Comparison of ENCODE assay signal across 20 cellular contexts in the genomic region with DNA sequence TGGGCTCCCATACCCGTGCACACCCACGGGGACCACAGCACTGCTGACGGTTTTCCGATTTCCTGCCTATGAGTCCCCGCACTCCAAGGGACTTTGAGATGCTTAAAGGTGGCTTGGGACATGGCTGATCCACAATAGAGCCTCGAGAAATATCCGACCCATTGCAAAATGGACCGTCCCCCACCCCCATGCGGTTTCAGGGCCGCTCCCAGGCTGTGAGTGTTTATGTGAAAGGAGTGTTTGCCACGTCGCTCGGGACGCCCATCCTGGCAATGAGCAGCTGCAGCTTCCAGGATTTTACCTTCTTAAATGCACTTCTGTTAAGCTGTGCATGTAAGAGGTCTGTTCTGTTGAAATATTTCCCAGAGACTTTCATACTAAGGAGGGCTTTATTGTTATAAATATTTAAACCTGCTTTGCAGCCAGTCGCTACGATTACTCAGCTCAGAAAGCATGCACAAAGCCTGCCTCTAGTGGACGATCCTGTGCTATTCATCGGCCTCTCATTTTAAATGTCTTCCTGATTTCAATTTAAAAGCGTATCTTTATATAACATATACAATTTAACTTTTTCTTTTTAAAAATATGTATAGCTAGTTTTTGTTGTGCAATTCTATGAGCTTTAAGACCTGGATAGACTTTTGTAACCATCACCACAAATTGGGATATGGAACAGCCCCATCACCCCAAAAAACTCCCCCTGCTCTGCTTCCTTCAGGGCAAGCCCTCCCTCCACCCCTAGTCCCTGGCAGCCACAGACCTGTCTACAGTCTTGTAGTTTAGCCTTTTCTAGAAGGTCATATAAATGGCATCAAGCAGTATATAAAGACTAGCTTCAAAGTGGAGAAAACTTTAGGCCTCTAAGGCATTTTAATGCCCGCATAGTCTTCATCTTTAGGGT.
DNase-seq lines count a peak whose midpoint lies in the region; ATAC-seq, FAIRE-seq and TF ChIP-seq lines count a peak whose summit lies in the region.
"Had no signal": no experiment of that assay in that cellular context is flagged by ENCODE, and none has a peak within 500 bp of the region (broad histone marks: within the 10 kb centered on the region; RNA-seq: fewer than 3 reads in every experiment).

No MANE protein-coding gene starts in this region.

- FAIRE-seq in frontal cortex (lab: Jason Lieb, UNC) = peak; percentile 81
- FAIRE-seq: GM12891 had no signal

- ATAC-seq in GM18858 (IDR thresholded peaks at IDR 0.05; ENCODE audit: unreplicated experiment) = no peak
- ATAC-seq: esophagus mucosa; HCT116; stimulated activated effector memory CD8-positive, alpha-beta T cell treated with anti-CD3 and anti-CD28 coated beads, Interleukin-12 subunit alpha, Interleukin-12 subunit beta, amount 100 ng/mL, for 72 hours had no signal

- H3K27me3 Mint-ChIP-seq in progenitor cell of endocrine pancreas = peaks cover 4% of the 10 kb centered on the region
- H3K27me3 Mint-ChIP-seq: activated CD4-positive, alpha-beta memory T cell treated with anti-CD3 and anti-CD28 coated beads for 36 hours; activated naive CD4-positive, alpha-beta T cell treated with anti-CD3 and anti-CD28 coated beads, Interleukin-2, amount 10 ng/mL, durations not matched to agents 7 days and 5 days; IgD-negative memory B cell had no signal

- H3K9me3 ChIP-seq in OCI-LY3 (ENCODE audit: insufficient read depth, low read length) = no peaks in the 10 kb centered on the region
- H3K9me3 ChIP-seq in adrenal gland (replicated peaks in 1 of 3) = no peaks in the 10 kb centered on the region
- H3K9me3 ChIP-seq: neutrophil had no signal

- H3K27ac ChIP-seq in OCI-LY3 (ENCODE audit: low read length) (no peak overlapping the region), adrenal gland (no peak overlapping the region)
- H3K27ac ChIP-seq: neutrophil, SK-N-MC had no signal

- no peak for DNase-seq in frontal cortex (ENCODE audit: low spot score in 2 of 2)
- no peak for DNase-seq in progenitor cell of endocrine pancreas (ENCODE audit: low spot score, unreplicated experiment)
- no peak for DNase-seq in adrenal gland
- no peak for DNase-seq in NCI-H2227 (lab: John Stamatoyannopoulos, UW; ENCODE audit: unreplicated experiment)
- no peak for DNase-seq in germinal center (ENCODE audit: low spot score)
- DNase-seq: activated CD4-positive, alpha-beta memory T cell treated with anti-CD3 and anti-CD28 coated beads for 36 hours; activated naive CD4-positive, alpha-beta T cell treated with anti-CD3 and anti-CD28 coated beads, Interleukin-2, amount 10 ng/mL, durations not matched to agents 7 days and 5 days; cerebellar nuclear complex; immature natural killer cell; NCI-H226 had no signal

- no peaks in the 10 kb centered on the region for H3K79me2 ChIP-seq in OCI-LY3 (ENCODE audit: low read length)

- TF ChIP-seq CTCF in GM12872 (IDR thresholded peaks at IDR 0.05; ENCODE audit: insufficient read depth, low read depth, low read length) (peak; percentile 16; the same call in 1 of the 3 replicates), OCI-LY3 (IDR thresholded peaks at IDR 0.05; ENCODE audit: low read depth, low read length) (peak; percentile 21), progenitor cell of endocrine pancreas (IDR thresholded peaks at IDR 0.05; ENCODE audit: unreplicated experiment) (peak; percentile 68), adrenal gland (IDR thresholded peaks at IDR 0.05) (peak in 1 of 6 experiments; percentile 16)

- 46 to 59% (median 51%) methylated on average over 18 to 20 of the region's 20 CpGs for WGBS in adrenal gland, 4 donors

- no peaks in the 10 kb centered on the region for H3K9me3 Mint-ChIP-seq in progenitor cell of endocrine pancreas (ENCODE audit: low read depth)

- H3K4me3 ChIP-seq in OCI-LY3 (ENCODE audit: low read length) (no peak overlapping the region), adrenal gland (no peak overlapping the region)
- H3K4me3 ChIP-seq: SK-N-MC had no signal

- no peak overlapping the region for H2AFZ ChIP-seq in OCI-LY3 (ENCODE audit: low read depth, low read length)

- peaks cover 17% of the 10 kb centered on the region; the same call in 1 of the 2 replicates for H3K27me3 ChIP-seq in OCI-LY3 (ENCODE audit: low read depth, low read length)
- H3K27me3 ChIP-seq in adrenal gland = no peaks in the 10 kb centered on the region
- H3K27me3 ChIP-seq: neutrophil had no signal

- H3K4me3 Mint-ChIP-seq in progenitor cell of endocrine pancreas (ENCODE audit: low read depth) = no peak overlapping the region
- H3K4me3 Mint-ChIP-seq: activated CD4-positive, alpha-beta memory T cell treated with anti-CD3 and anti-CD28 coated beads for 36 hours; activated naive CD4-positive, alpha-beta T cell treated with anti-CD3 and anti-CD28 coated beads, Interleukin-2, amount 10 ng/mL, durations not matched to agents 7 days and 5 days; IgD-negative memory B cell; immature natural killer cell; stimulated activated effector memory CD8-positive, alpha-beta T cell treated with anti-CD3 and anti-CD28 coated beads, Interleukin-12 subunit alpha, Interleukin-12 subunit beta, amount 100 ng/mL, for 72 hours had no signal

- no peak overlapping the region for H3K4me2 ChIP-seq in OCI-LY3 (ENCODE audit: low read length)

- H3K4me1 ChIP-seq in OCI-LY3 (ENCODE audit: low read length) (no peaks in the 10 kb centered on the region), adrenal gland (replicated peaks in 1 of 2) (no peaks in the 10 kb centered on the region)

- TF ChIP-seq POLR2A in adrenal gland (IDR thresholded peaks at IDR 0.05) = no peak

- no peak overlapping the region for H3K9ac ChIP-seq in OCI-LY3 (ENCODE audit: low read length)

- H3K36me3 Mint-ChIP-seq in progenitor cell of endocrine pancreas (ENCODE audit: insufficient read depth) = no peaks in the 10 kb centered on the region
- H3K36me3 Mint-ChIP-seq: activated CD4-positive, alpha-beta memory T cell treated with anti-CD3 and anti-CD28 coated beads for 36 hours; activated naive CD4-positive, alpha-beta T cell treated with anti-CD3 and anti-CD28 coated beads, Interleukin-2, amount 10 ng/mL, durations not matched to agents 7 days and 5 days; stimulated activated effector memory CD8-positive, alpha-beta T cell treated with anti-CD3 and anti-CD28 coated beads, Interleukin-12 subunit alpha, Interleukin-12 subunit beta, amount 100 ng/mL, for 72 hours had no signal

- no peak overlapping the region for H3K27ac Mint-ChIP-seq in progenitor cell of endocrine pancreas
- H3K27ac Mint-ChIP-seq: activated CD4-positive, alpha-beta memory T cell treated with anti-CD3 and anti-CD28 coated beads for 36 hours; activated naive CD4-positive, alpha-beta T cell treated with anti-CD3 and anti-CD28 coated beads, Interleukin-2, amount 10 ng/mL, durations not matched to agents 7 days and 5 days; immature natural killer cell; stimulated activated effector memory CD8-positive, alpha-beta T cell treated with anti-CD3 and anti-CD28 coated beads, Interleukin-12 subunit alpha, Interleukin-12 subunit beta, amount 100 ng/mL, for 72 hours had no signal

- intact Hi-C loops in adrenal gland (cut with DNase I) = no loop called here

- H3K4me1 Mint-ChIP-seq in progenitor cell of endocrine pancreas (ENCODE audit: low read depth) = peaks cover 3% of the 10 kb centered on the region
- H3K4me1 Mint-ChIP-seq: activated naive CD4-positive, alpha-beta T cell treated with anti-CD3 and anti-CD28 coated beads, Interleukin-2, amount 10 ng/mL, durations not matched to agents 7 days and 5 days; IgD-negative memory B cell; immature natural killer cell; stimulated activated effector memory CD8-positive, alpha-beta T cell treated with anti-CD3 and anti-CD28 coated beads, Interleukin-12 subunit alpha, Interleukin-12 subunit beta, amount 100 ng/mL, for 72 hours had no signal

- H3K36me3 ChIP-seq in OCI-LY3 (replicated peaks; ENCODE audit: low read depth, low read length) (no peaks in the 10 kb centered on the region), adrenal gland (replicated peaks in 1 of 2) (no peaks in the 10 kb centered on the region)
- H3K36me3 ChIP-seq: neutrophil had no signal

- no peaks in the 10 kb centered on the region for H4K20me1 ChIP-seq in OCI-LY3 (ENCODE audit: insufficient read depth, low read length)
